ENCODE assay signal across 1 cellular context in genomic region chr11:130476922-130477491, GRCh38.
TF ChIP-seq lines count a peak whose summit lies in the region.

No MANE protein-coding gene starts in this region.

TF ChIP-seq in IMR-90, 13 proteins besides CTCF, POLR2A, EP300 and RAD21:
- no peak for TF ChIP-seq FOS (IDR thresholded peaks at IDR 0.05; ENCODE audit: low read depth, low read length)
- TF ChIP-seq BHLHE40 (IDR thresholded peaks at IDR 0.05; ENCODE audit: low read depth, low read length): no peak
- no peak for TF ChIP-seq MAZ (IDR thresholded peaks at IDR 0.05; ENCODE audit: borderline replicate concordance, low read depth, low read length)
